Comparison of ENCODE assay signal across 23 cellular contexts in genomic region chr2:126836761-126837679, GRCh38.
DNase-seq lines count a peak whose midpoint lies in the region; ATAC-seq, FAIRE-seq and TF ChIP-seq lines count a peak whose summit lies in the region.
"Had no signal": no experiment of that assay in that cellular context is flagged by ENCODE, and none has a peak within 500 bp of the region (broad histone marks: within the 10 kb centered on the region; RNA-seq: fewer than 3 reads in every experiment).

No MANE protein-coding gene starts in this region.

- no peak overlapping the region for H3K27ac Mint-ChIP-seq in stimulated activated effector memory CD8-positive, alpha-beta T cell treated with anti-CD3 and anti-CD28 coated beads, Interleukin-12 subunit alpha, Interleukin-12 subunit beta, amount 100 ng/mL, for 72 hours
- H3K27ac Mint-ChIP-seq: CD8-positive, alpha-beta T cell had no signal

- no peak overlapping the region for H3K27ac ChIP-seq in lung (ENCODE audit: low read depth in 1 of 2, low read length in 1 of 2)

- DNase-seq in activated CD4-positive, CD25-positive, alpha-beta regulatory T cell treated with anti-CD3 and anti-CD28 coated beads, Interleukin-2, amount 50 U/mL, for 72 hours = no peak
- DNase-seq in lung (ENCODE audit: low spot score) (peak; percentile 25), HTR-8/SVneo (ENCODE audit: insufficient read length, low spot score) (no peak)
- DNase-seq in stimulated activated effector memory CD8-positive, alpha-beta T cell treated with anti-CD3 and anti-CD28 coated beads, Interleukin-12 subunit alpha, Interleukin-12 subunit beta, amount 100 ng/mL, for 72 hours (ENCODE audit: low spot score in 2 of 2) = peak in 1 of 2 donors; percentile 35
- DNase-seq: 8988T; AML-193; C1 segment of cervical spinal cord; CD8-positive, alpha-beta T cell; GOT3; Karpas-422; MV-4-11; NCI-H1105 treated with DMSO at 0.1 percent for 48 hours; NCI-H2081; NCI-H2171; NCI-H345; NCI-H526 had no signal

- H3K4me1 ChIP-seq in lung (ENCODE audit: control insufficient read depth in 2 of 2, insufficient read depth in 2 of 2, low read length in 2 of 2) = no peaks in the 10 kb centered on the region

- ATAC-seq in activated CD4-positive, CD25-positive, alpha-beta regulatory T cell treated with anti-CD3 and anti-CD28 coated beads, Interleukin-2, amount 50 U/mL, for 24 hours = peak; percentile 14 to 37
- ATAC-seq in lung (ENCODE audit: insufficient read depth, low FRiP score) (no peak), HG02798 (IDR thresholded peaks at IDR 0.05; ENCODE audit: poor library complexity, unreplicated experiment) (no peak), HG03175 (IDR thresholded peaks at IDR 0.05; ENCODE audit: unreplicated experiment) (no peak)
- ATAC-seq in stimulated activated effector memory CD8-positive, alpha-beta T cell treated with anti-CD3 and anti-CD28 coated beads, Interleukin-12 subunit alpha, Interleukin-12 subunit beta, amount 100 ng/mL, for 72 hours = peak; percentile 31
- ATAC-seq: CD8-positive, alpha-beta T cell; Right ventricle myocardium inferior had no signal

- WGBS in lung, 2 donors = 90 to 96% methylated on average over 20 of the region's 20 CpGs

- H3K9me3 ChIP-seq in lung (ENCODE audit: control insufficient read depth in 2 of 2, insufficient read depth in 1 of 2, low read length in 1 of 2) = peaks cover 0 to 5% of the 10 kb centered on the region in 2 donors

- H3K4me1 Mint-ChIP-seq in stimulated activated effector memory CD8-positive, alpha-beta T cell treated with anti-CD3 and anti-CD28 coated beads, Interleukin-12 subunit alpha, Interleukin-12 subunit beta, amount 100 ng/mL, for 72 hours = no peaks in the 10 kb centered on the region

- FAIRE-seq in HTR-8/SVneo (lab: Jason Lieb, UNC) = no peak
- FAIRE-seq: G401.6, GM12892, GM18507 had no signal

- no peaks in the 10 kb centered on the region for H3K36me3 Mint-ChIP-seq in stimulated activated effector memory CD8-positive, alpha-beta T cell treated with anti-CD3 and anti-CD28 coated beads, Interleukin-12 subunit alpha, Interleukin-12 subunit beta, amount 100 ng/mL, for 72 hours
- H3K36me3 Mint-ChIP-seq: CD8-positive, alpha-beta T cell had no signal

- no peak overlapping the region for H3K4me3 Mint-ChIP-seq in stimulated activated effector memory CD8-positive, alpha-beta T cell treated with anti-CD3 and anti-CD28 coated beads, Interleukin-12 subunit alpha, Interleukin-12 subunit beta, amount 100 ng/mL, for 72 hours
- H3K4me3 Mint-ChIP-seq: CD8-positive, alpha-beta T cell had no signal

- no peak overlapping the region for H3K4me3 ChIP-seq in lung

- H3K36me3 ChIP-seq in lung (ENCODE audit: control insufficient read depth in 2 of 2, insufficient read depth in 2 of 2, low read length in 2 of 2) = no peaks in the 10 kb centered on the region

- H3K27me3 ChIP-seq in lung (ENCODE audit: control insufficient read depth, insufficient read depth) = no peaks in the 10 kb centered on the region

- no peaks in the 10 kb centered on the region for H3K9me3 Mint-ChIP-seq in stimulated activated effector memory CD8-positive, alpha-beta T cell treated with anti-CD3 and anti-CD28 coated beads, Interleukin-12 subunit alpha, Interleukin-12 subunit beta, amount 100 ng/mL, for 72 hours
- H3K9me3 Mint-ChIP-seq: CD8-positive, alpha-beta T cell had no signal

- TF ChIP-seq CTCF in lung (IDR thresholded peaks at IDR 0.05; ENCODE audit: control extremely low read depth, extremely low read depth) = no peak

Comparison
In these comparisons a context has a peak if more than half of its experiments do, and no peak if none do; other contexts are left out.
1. ATAC-seq: peak in activated CD4-positive, CD25-positive, alpha-beta regulatory T cell treated with anti-CD3 and anti-CD28 coated beads, Interleukin-2, amount 50 U/mL, for 24 hours (2 of 2) and stimulated activated effector memory CD8-positive, alpha-beta T cell treated with anti-CD3 and anti-CD28 coated beads, Interleukin-12 subunit alpha, Interleukin-12 subunit beta, amount 100 ng/mL, for 72 hours (single experiment); none in lung (single experiment), HG02798 (single experiment) and HG03175 (single experiment).